In the genomic region with DNA sequence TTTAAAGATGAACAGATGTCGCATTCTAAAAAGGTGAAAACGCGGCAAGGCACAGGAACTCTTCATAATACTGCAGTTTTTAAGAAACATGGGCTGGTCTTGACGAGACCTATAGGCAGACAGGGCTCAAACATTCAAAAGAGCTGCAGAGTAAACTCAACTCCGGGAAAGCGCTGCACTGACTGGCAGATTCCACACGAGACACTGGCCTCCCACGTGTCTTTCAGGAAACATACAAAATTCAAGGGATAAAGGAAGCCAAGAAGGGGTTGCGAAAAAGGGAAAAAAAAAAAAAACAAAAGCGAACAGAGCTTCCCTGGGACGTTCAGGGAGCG, we compare ENCODE assay signal across 1 cellular context.
TF ChIP-seq lines count a peak whose summit lies in the region.

No MANE protein-coding gene starts in this region.

TF ChIP-seq in GM12878, 131 proteins besides CTCF, POLR2A, EP300 and RAD21 (continued from another document):
- no peak for TF ChIP-seq ZNF622 (IDR thresholded peaks at IDR 0.05)
- no peak for TF ChIP-seq NR2F1 (conservative IDR thresholded peaks at IDR 0.05)
- TF ChIP-seq E2F4 (IDR thresholded peaks at IDR 0.05; ENCODE audit: low read depth, low read length) = peak; percentile 71
- TF ChIP-seq IRF4 (IDR thresholded peaks at IDR 0.05; ENCODE audit: low read depth, low read length) = no peak
- TF ChIP-seq BRCA1 (IDR thresholded peaks at IDR 0.05; ENCODE audit: low read depth, low read length) = no peak
- no peak for TF ChIP-seq HDAC6 (IDR thresholded peaks at IDR 0.05; ENCODE audit: unreplicated experiment)
- TF ChIP-seq PKNOX1 (IDR thresholded peaks at IDR 0.05) = peak; percentile 73
- no peak for TF ChIP-seq TCF3 (IDR thresholded peaks at IDR 0.05; ENCODE audit: borderline replicate concordance, insufficient read depth, low read depth, low read length)
- TF ChIP-seq TAF1 (IDR thresholded peaks at IDR 0.05; ENCODE audit: borderline replicate concordance, low read depth, low read length) = 0 out of 2 replicates have a peak, but pooled peaks have one; percentile 21
- no peak for TF ChIP-seq IKZF1 (conservative IDR thresholded peaks at IDR 0.05)
